ENCODE assay signal across 9 cellular contexts in genomic region chr2:6773007-6773693, GRCh38.
DNase-seq lines count a peak whose midpoint lies in the region; ATAC-seq and TF ChIP-seq lines count a peak whose summit lies in the region.
"Had no signal": no experiment of that assay in that cellular context is flagged by ENCODE, and none has a peak within 500 bp of the region (broad histone marks: within the 10 kb centered on the region; RNA-seq: fewer than 3 reads in every experiment).

No MANE protein-coding gene starts in this region.

- H3K27me3 ChIP-seq in CD4-positive, alpha-beta T cell (ENCODE audit: control insufficient read depth, insufficient read depth, low read length): peaks cover 8% of the 10 kb centered on the region

- H3K27ac Mint-ChIP-seq in CD4-positive, alpha-beta T cell: no peak overlapping the region
- H3K27ac Mint-ChIP-seq in activated CD8-positive, alpha-beta T cell treated with anti-CD3 and anti-CD28 coated beads for 36 hours: no peak overlapping the region
- H3K27ac Mint-ChIP-seq in effector memory CD8-positive, alpha-beta T cell: no peak overlapping the region
- H3K27ac Mint-ChIP-seq: activated naive CD4-positive, alpha-beta T cell treated with anti-CD3 and anti-CD28 coated beads, Interleukin-2, amount 50 U/mL, for 24 hours had no signal

- TF ChIP-seq CTCF in CD4-positive, alpha-beta T cell (IDR thresholded peaks at IDR 0.05): peak; percentile 93
- TF ChIP-seq CTCF in activated CD8-positive, alpha-beta T cell treated with anti-CD3 and anti-CD28 coated beads for 36 hours (IDR thresholded peaks at IDR 0.05): peak; percentile 99

- no peak overlapping the region for H3K4me3 Mint-ChIP-seq in CD4-positive, alpha-beta T cell
- H3K4me3 Mint-ChIP-seq in activated CD8-positive, alpha-beta T cell treated with anti-CD3 and anti-CD28 coated beads for 36 hours: no peak overlapping the region
- H3K4me3 Mint-ChIP-seq in effector memory CD8-positive, alpha-beta T cell: peak overlapping the region in 1 of 2 donors; percentile 33
- H3K4me3 Mint-ChIP-seq: activated naive CD4-positive, alpha-beta T cell treated with anti-CD3 and anti-CD28 coated beads, Interleukin-2, amount 50 U/mL, for 24 hours had no signal

- POLR2A ChIA-PET in CD4-positive, alpha-beta T cell (lab: Charles Lee): no interaction called here
- POLR2A ChIA-PET in activated CD8-positive, alpha-beta T cell treated with anti-CD3 and anti-CD28 coated beads for 36 hours (lab: Charles Lee): no interaction called here

- intact Hi-C loops in CD4-positive, alpha-beta T cell (cut with DNase I, micrococcal nuclease): no loop called here
- intact Hi-C loops in activated CD8-positive, alpha-beta T cell treated with anti-CD3 and anti-CD28 coated beads for 36 hours (cut with micrococcal nuclease): no loop called here

- DNase-seq in CD4-positive, alpha-beta T cell: peak; percentile 47 to 80 (median 61)
- DNase-seq in GM19240 (ENCODE audit: insufficient read length, low spot score) (peak; percentile 40), NCI-H510A (lab: John Stamatoyannopoulos, UW) (peak; percentile 12), mucosa of gallbladder (ENCODE audit: low spot score) (peak; percentile 51)
- peak; percentile 75 for DNase-seq in activated CD8-positive, alpha-beta T cell treated with anti-CD3 and anti-CD28 coated beads for 36 hours
- DNase-seq in effector memory CD8-positive, alpha-beta T cell: peak; percentile 62 to 73 (median 68)
- DNase-seq in stimulated activated CD8-positive, alpha-beta memory T cell treated with anti-CD3 and anti-CD28 coated beads, Interleukin-7, amount 100 ng/mL, for 4 hours (ENCODE audit: low read depth in 2 of 2): peak; percentile 29 to 43

- H3K9me3 Mint-ChIP-seq in CD4-positive, alpha-beta T cell: no peaks in the 10 kb centered on the region
- no peaks in the 10 kb centered on the region for H3K9me3 Mint-ChIP-seq in activated CD8-positive, alpha-beta T cell treated with anti-CD3 and anti-CD28 coated beads for 36 hours
- no peaks in the 10 kb centered on the region for H3K9me3 Mint-ChIP-seq in effector memory CD8-positive, alpha-beta T cell
- H3K9me3 Mint-ChIP-seq: activated naive CD4-positive, alpha-beta T cell treated with anti-CD3 and anti-CD28 coated beads, Interleukin-2, amount 50 U/mL, for 24 hours had no signal

- no peak overlapping the region for H3K27ac ChIP-seq in CD4-positive, alpha-beta T cell (ENCODE audit: low read depth, low read length)

- peak; percentile 81 for ATAC-seq in CD4-positive, alpha-beta T cell (ENCODE audit: poor library complexity)
- ATAC-seq in HG03342 (IDR thresholded peaks at IDR 0.05; ENCODE audit: unreplicated experiment): peak; percentile 93
- ATAC-seq in activated CD8-positive, alpha-beta T cell treated with anti-CD3 and anti-CD28 coated beads for 36 hours: peak; percentile 92
- ATAC-seq in effector memory CD8-positive, alpha-beta T cell (replicated peaks): peak; percentile 82

- H3K9me3 ChIP-seq in CD4-positive, alpha-beta T cell (ENCODE audit: control insufficient read depth, low read length): no peaks in the 10 kb centered on the region

- CTCF ChIA-PET in CD4-positive, alpha-beta T cell (lab: Charles Lee): interaction anchor here (0.7 to 1.0 kb wide), 5 partner anchors 8 to 19 kb away, joined by 3 to 4 read pairs (median 3); no protein-coding TSS in a partner anchor
- CTCF ChIA-PET in activated CD8-positive, alpha-beta T cell treated with anti-CD3 and anti-CD28 coated beads for 36 hours (lab: Charles Lee): interaction anchor here (0.6 to 1.9 kb wide), 14 partner anchors 10 to 1014 kb away, joined by 3 to 12 read pairs (median 3); no protein-coding TSS in a partner anchor

- H3K4me1 Mint-ChIP-seq in CD4-positive, alpha-beta T cell (ENCODE audit: low read depth): peaks cover 14% of the 10 kb centered on the region
- peaks cover 3% of the 10 kb centered on the region for H3K4me1 Mint-ChIP-seq in activated CD8-positive, alpha-beta T cell treated with anti-CD3 and anti-CD28 coated beads for 36 hours (ENCODE audit: low read depth)
- H3K4me1 Mint-ChIP-seq in effector memory CD8-positive, alpha-beta T cell (ENCODE audit: low read depth in 2 of 2): peaks cover 0 to 5% of the 10 kb centered on the region in 2 donors

- H3K27me3 Mint-ChIP-seq in CD4-positive, alpha-beta T cell: peaks cover 42% of the 10 kb centered on the region
- H3K27me3 Mint-ChIP-seq in activated CD8-positive, alpha-beta T cell treated with anti-CD3 and anti-CD28 coated beads for 36 hours: peaks cover 23% of the 10 kb centered on the region
- peaks cover 39 to 41% of the 10 kb centered on the region in 2 donors for H3K27me3 Mint-ChIP-seq in effector memory CD8-positive, alpha-beta T cell

- H3K36me3 Mint-ChIP-seq in CD4-positive, alpha-beta T cell (ENCODE audit: low read depth): no peaks in the 10 kb centered on the region
- no peaks in the 10 kb centered on the region for H3K36me3 Mint-ChIP-seq in activated CD8-positive, alpha-beta T cell treated with anti-CD3 and anti-CD28 coated beads for 36 hours (ENCODE audit: low read depth)
- no peaks in the 10 kb centered on the region for H3K36me3 Mint-ChIP-seq in effector memory CD8-positive, alpha-beta T cell (ENCODE audit: insufficient read depth)
- H3K36me3 Mint-ChIP-seq: activated naive CD4-positive, alpha-beta T cell treated with anti-CD3 and anti-CD28 coated beads, Interleukin-2, amount 50 U/mL, for 24 hours had no signal

Comparison
In these comparisons a context has a peak if more than half of its experiments do, and no peak if none do; other contexts are left out.
1. DNase-seq: peak in every context shown above with its lines; median percentile 75 in activated CD8-positive, alpha-beta T cell treated with anti-CD3 and anti-CD28 coated beads for 36 hours; 68 in effector memory CD8-positive, alpha-beta T cell; 61 in CD4-positive, alpha-beta T cell; 51 in mucosa of gallbladder; 40 in GM19240; 36 in stimulated activated CD8-positive, alpha-beta memory T cell treated with anti-CD3 and anti-CD28 coated beads, Interleukin-7, amount 100 ng/mL, for 4 hours; 12 in NCI-H510A.